ENCODE assay signal across 1 cellular context in genomic region chr7:129657363-129657762, GRCh38.
TF ChIP-seq lines count a peak whose summit lies in the region.

No MANE protein-coding gene starts in this region.

TF ChIP-seq in HCT116, 20 proteins besides CTCF, POLR2A, EP300 and RAD21:
- TF ChIP-seq EGR1 (IDR thresholded peaks at IDR 0.05; ENCODE audit: low read depth) (no peak), REST (IDR thresholded peaks at IDR 0.05; ENCODE audit: low read depth) (no peak)
